ENCODE assay signal across 1 cellular context in genomic region chr21:43333301-43334062, GRCh38.
TF ChIP-seq lines count a peak whose summit lies in the region.

No MANE protein-coding gene starts in this region.

TF ChIP-seq in HepG2, 621 proteins besides CTCF, POLR2A, EP300 and RAD21 (continued from another document and continues in another):
- 0 out of 2 replicates have a peak, but pooled peaks have one; percentile 36 for TF ChIP-seq ZBTB4 (CRISPR knock-in tag; IDR thresholded peaks at IDR 0.05; ENCODE audit: borderline replicate concordance)
- TF ChIP-seq ZNF580 (CRISPR knock-in tag; IDR thresholded peaks at IDR 0.05; ENCODE audit: borderline replicate concordance, low read depth): no peak
- no peak for TF ChIP-seq LBX2 (CRISPR knock-in tag; IDR thresholded peaks at IDR 0.05; ENCODE audit: borderline replicate concordance)
- no peak for TF ChIP-seq MYNN (CRISPR knock-in tag; IDR thresholded peaks at IDR 0.05; ENCODE audit: low read depth)
- TF ChIP-seq ZNF777 (CRISPR knock-in tag; IDR thresholded peaks at IDR 0.05): 0 out of 2 replicates have a peak, but pooled peaks have one; percentile 49
- TF ChIP-seq ZNF784 (CRISPR knock-in tag; IDR thresholded peaks at IDR 0.05; ENCODE audit: borderline replicate concordance): no peak
- no peak for TF ChIP-seq ELK4 (CRISPR knock-in tag; IDR thresholded peaks at IDR 0.05; ENCODE audit: borderline replicate concordance)
- peak; percentile 47; the same call in 1 of the 2 replicates for TF ChIP-seq CREM (IDR thresholded peaks at IDR 0.05)
- no peak for TF ChIP-seq CREM (CRISPR knock-in tag; IDR thresholded peaks at IDR 0.05)
- TF ChIP-seq NCOA2 (CRISPR knock-in tag; IDR thresholded peaks at IDR 0.05): 0 out of 2 replicates have a peak, but pooled peaks have one; percentile 14
- peak; percentile 79 for TF ChIP-seq MEF2D (CRISPR knock-in tag; IDR thresholded peaks at IDR 0.05)
- TF ChIP-seq NFKB2 (CRISPR knock-in tag; IDR thresholded peaks at IDR 0.05; ENCODE audit: borderline replicate concordance): peak; percentile 19; the same call in 1 of the 2 replicates
- TF ChIP-seq RFX3 (CRISPR knock-in tag; IDR thresholded peaks at IDR 0.05): no peak
- TF ChIP-seq ZNF205 (CRISPR knock-in tag; IDR thresholded peaks at IDR 0.05): no peak
- TF ChIP-seq ARNT2 (CRISPR knock-in tag; IDR thresholded peaks at IDR 0.05; ENCODE audit: low read depth): peak; percentile 67; the same call in 1 of the 2 replicates
- TF ChIP-seq KAT8 (CRISPR knock-in tag; IDR thresholded peaks at IDR 0.05): no peak
- TF ChIP-seq ZHX2 (IDR thresholded peaks at IDR 0.05; ENCODE audit: low read depth): no peak
- no peak for TF ChIP-seq ZHX2 (CRISPR knock-in tag; IDR thresholded peaks at IDR 0.05; ENCODE audit: borderline replicate concordance)
- TF ChIP-seq SALL1 (CRISPR knock-in tag; IDR thresholded peaks at IDR 0.05): peak; percentile 71
- TF ChIP-seq SOX6 (IDR thresholded peaks at IDR 0.05): no peak
- TF ChIP-seq SOX6 (CRISPR knock-in tag; IDR thresholded peaks at IDR 0.05): peak; percentile 46; the same call in 1 of the 2 replicates
- no peak for TF ChIP-seq ZXDC (CRISPR knock-in tag; IDR thresholded peaks at IDR 0.05)
- no peak for TF ChIP-seq ZSCAN22 (CRISPR knock-in tag; IDR thresholded peaks at IDR 0.05)
- no peak for TF ChIP-seq NRL (CRISPR knock-in tag; IDR thresholded peaks at IDR 0.05; ENCODE audit: borderline replicate concordance)
- peak; percentile 25; the same call in 1 of the 2 replicates for TF ChIP-seq HMG20A (CRISPR knock-in tag; IDR thresholded peaks at IDR 0.05; ENCODE audit: borderline replicate concordance)
- peak; percentile 40; the same call in 1 of the 2 replicates for TF ChIP-seq ZNF609 (CRISPR knock-in tag; IDR thresholded peaks at IDR 0.05; ENCODE audit: borderline replicate concordance)
- TF ChIP-seq RFX5 (IDR thresholded peaks at IDR 0.05; ENCODE audit: low read depth, low read length): no peak
- no peak for TF ChIP-seq ZFP36 (IDR thresholded peaks at IDR 0.05; ENCODE audit: borderline replicate concordance, low read depth, low read length, partially characterized antibody)
- no peak for TF ChIP-seq ZBTB25 (CRISPR knock-in tag; IDR thresholded peaks at IDR 0.05)
- no peak for TF ChIP-seq FOXA1 (IDR thresholded peaks at IDR 0.05)
- TF ChIP-seq FOXA1 (CRISPR knock-in tag; IDR thresholded peaks at IDR 0.05): peak; percentile 78
- TF ChIP-seq KAT7 (CRISPR knock-in tag; IDR thresholded peaks at IDR 0.05; ENCODE audit: borderline replicate concordance): no peak
- TF ChIP-seq ZBTB42 (CRISPR knock-in tag; IDR thresholded peaks at IDR 0.05): no peak
- TF ChIP-seq ZNF543 (CRISPR knock-in tag; IDR thresholded peaks at IDR 0.05): no peak
- no peak for TF ChIP-seq SMARCE1 (IDR thresholded peaks at IDR 0.05; ENCODE audit: borderline replicate concordance)
- TF ChIP-seq HNF1B (CRISPR knock-in tag; IDR thresholded peaks at IDR 0.05): 0 out of 2 replicates have a peak, but pooled peaks have one; percentile 16
- no peak for TF ChIP-seq ZNF382 (CRISPR knock-in tag; IDR thresholded peaks at IDR 0.05; ENCODE audit: borderline replicate concordance)
